In genomic region chr4:97493815-97494518, GRCh38 we compare ENCODE assay signal across 28 cellular contexts.
DNase-seq lines count a peak whose midpoint lies in the region; ATAC-seq, FAIRE-seq and TF ChIP-seq lines count a peak whose summit lies in the region.
"Had no signal": no experiment of that assay in that cellular context is flagged by ENCODE, and none has a peak within 500 bp of the region (broad histone marks: within the 10 kb centered on the region; RNA-seq: fewer than 3 reads in every experiment).

No MANE protein-coding gene starts in this region.

- peak overlapping the region; percentile 57 for H3K27ac ChIP-seq in GM23338 (ENCODE audit: low read depth)
- peak overlapping the region; percentile 78 for H3K27ac ChIP-seq in PC-3 (ENCODE audit: low read length)
- H3K27ac ChIP-seq in neural progenitor cell, result no peak overlapping the region
- H3K27ac ChIP-seq: BLaER1, cardiac muscle cell, coronary artery, neutrophil, psoas muscle, SJSA1, transverse colon had no signal

- H3K27me3 ChIP-seq in GM23338 (ENCODE audit: insufficient read depth), result no peaks in the 10 kb centered on the region
- no peaks in the 10 kb centered on the region for H3K27me3 ChIP-seq in PC-3 (ENCODE audit: low read length)
- no peaks in the 10 kb centered on the region for H3K27me3 ChIP-seq in bronchial epithelial cell (ENCODE audit: control insufficient read depth, insufficient read depth, low read length)
- no peaks in the 10 kb centered on the region for H3K27me3 ChIP-seq in neural progenitor cell
- H3K27me3 ChIP-seq: BLaER1, cardiac muscle cell, neutrophil, SJSA1, transverse colon had no signal

- H3K79me2 ChIP-seq in GM23338 (replicated peaks; ENCODE audit: insufficient read depth) (no peaks in the 10 kb centered on the region), PC-3 (ENCODE audit: low read length) (no peaks in the 10 kb centered on the region), neural progenitor cell (ENCODE audit: low read depth) (no peaks in the 10 kb centered on the region)

- H2AFZ ChIP-seq in GM23338, result no peak overlapping the region
- no peak overlapping the region for H2AFZ ChIP-seq in PC-3 (ENCODE audit: low read length)
- peak overlapping the region; percentile 93 for H2AFZ ChIP-seq in neural progenitor cell (replicated peaks)

- H3K4me1 ChIP-seq in GM23338 (ENCODE audit: insufficient read depth), result peaks cover 48% of the 10 kb centered on the region
- H3K4me1 ChIP-seq in PC-3 (ENCODE audit: insufficient read depth, low read length), result peaks cover 62% of the 10 kb centered on the region
- peaks cover 22% of the 10 kb centered on the region for H3K4me1 ChIP-seq in neural progenitor cell
- H3K4me1 ChIP-seq: BLaER1, psoas muscle, SJSA1, transverse colon had no signal

- POLR2A ChIA-PET in PC-3 (lab: Charles Lee; ENCODE audit: unreplicated experiment), result interaction anchor here (0.6 kb wide), 1 partner anchor 1839 kb away, joined by 4 read pairs; no protein-coding TSS in a partner anchor
- POLR2A ChIA-PET in T-cell (lab: Charles Lee), result no interaction called here

- H3K4me1 Mint-ChIP-seq in GM23338 (peaks cover 36% of the 10 kb centered on the region), neural progenitor cell (peaks cover 45% of the 10 kb centered on the region), T-cell (no peaks in the 10 kb centered on the region)
- H3K4me1 Mint-ChIP-seq in stimulated activated naive CD8-positive, alpha-beta T cell treated with anti-CD3 and anti-CD28 coated beads, Interleukin-15, amount 100 ng/mL, for 72 hours, result no peaks in the 10 kb centered on the region
- H3K4me1 Mint-ChIP-seq: T-helper 17 cell had no signal

- peak; percentile 48 for DNase-seq in GM23338 (ENCODE audit: low spot score)
- peak; percentile 76 for DNase-seq in PC-3
- DNase-seq in bronchial epithelial cell (ENCODE audit: low read depth), result peak; percentile 56
- peak; percentile 11 for DNase-seq in neural progenitor cell (ENCODE audit: low spot score)
- no peak for DNase-seq in mesenteric fat pad (ENCODE audit: low spot score)
- DNase-seq in T-cell, result no peak
- DNase-seq in activated naive CD4-positive, alpha-beta T cell treated with anti-CD3 and anti-CD28 coated beads, Interleukin-2, amount 50 U/mL, for 16 hours, result no peak
- DNase-seq in stimulated activated naive CD8-positive, alpha-beta T cell treated with anti-CD3 and anti-CD28 coated beads, Interleukin-15, amount 100 ng/mL, for 72 hours, result no peak
- DNase-seq: ACHN; activated CD4-positive, alpha-beta T cell treated with anti-CD3 and anti-CD28 coated beads for 4 hours; activated T-cell treated with anti-CD3 and anti-CD28 coated beads, Interleukin-2, amount 50 U/mL, for 4 hours; amniotic stem cell; COR-L47; DMS79; IMR-90; NCI-H2081 treated with DMSO at 0.1 percent for 48 hours; NCI-H510A; psoas muscle; stimulated activated CD8-positive, alpha-beta memory T cell treated with anti-CD3 and anti-CD28 coated beads, Interleukin-4, amount 100 ng/mL, for 48 hours; T-helper 17 cell; transverse colon had no signal

- no peaks in the 10 kb centered on the region for H4K20me1 ChIP-seq in GM23338 (replicated peaks; ENCODE audit: insufficient read depth)
- no peaks in the 10 kb centered on the region for H4K20me1 ChIP-seq in PC-3 (ENCODE audit: low read length)
- H4K20me1 ChIP-seq in neural progenitor cell (ENCODE audit: low read depth), result no peaks in the 10 kb centered on the region
- H4K20me1 ChIP-seq: BLaER1 had no signal

- TF ChIP-seq CTCF in GM23338 (conservative IDR thresholded peaks at IDR 0.05; ENCODE audit: low read depth in 2 of 2) (no peak), PC-3 (conservative IDR thresholded peaks at IDR 0.05; ENCODE audit: low read depth, low read length) (no peak), bronchial epithelial cell (IDR thresholded peaks at IDR 0.05; ENCODE audit: insufficient read depth, low read length, severe bottlenecking) (no peak), neural progenitor cell (IDR thresholded peaks at IDR 0.05) (no peak)

- peak overlapping the region; percentile 50 for H3K27ac Mint-ChIP-seq in GM23338
- peak overlapping the region; percentile 97 for H3K27ac Mint-ChIP-seq in neural progenitor cell
- no peak overlapping the region for H3K27ac Mint-ChIP-seq in T-cell
- no peak overlapping the region for H3K27ac Mint-ChIP-seq in stimulated activated naive CD8-positive, alpha-beta T cell treated with anti-CD3 and anti-CD28 coated beads, Interleukin-15, amount 100 ng/mL, for 72 hours
- H3K27ac Mint-ChIP-seq: T-helper 17 cell had no signal

- H3K36me3 Mint-ChIP-seq in GM23338 (ENCODE audit: low read depth) (no peaks in the 10 kb centered on the region; the same call in 2 of the 3 replicates), neural progenitor cell (peaks cover 3% of the 10 kb centered on the region), T-cell (no peaks in the 10 kb centered on the region)

- H3K9me3 Mint-ChIP-seq in GM23338 (no peaks in the 10 kb centered on the region), neural progenitor cell (peaks cover 7% of the 10 kb centered on the region), T-cell (peaks cover 10 to 13% (median 12%) of the 10 kb centered on the region in 3 donors)
- H3K9me3 Mint-ChIP-seq in stimulated activated naive CD8-positive, alpha-beta T cell treated with anti-CD3 and anti-CD28 coated beads, Interleukin-15, amount 100 ng/mL, for 72 hours, result peaks cover 4 to 13% of the 10 kb centered on the region in 2 donors

- no peak for FAIRE-seq in bronchial epithelial cell (lab: Jason Lieb, UNC)
- FAIRE-seq: GM18507, H54 had no signal

- no peaks in the 10 kb centered on the region for H3K9me3 ChIP-seq in PC-3 (ENCODE audit: low read length)
- H3K9me3 ChIP-seq in neural progenitor cell (ENCODE audit: low read depth), result no peaks in the 10 kb centered on the region
- H3K9me3 ChIP-seq: BLaER1, neutrophil, psoas muscle, SJSA1, transverse colon had no signal

- H3K36me3 ChIP-seq in GM23338 (ENCODE audit: insufficient read depth) (no peaks in the 10 kb centered on the region), PC-3 (ENCODE audit: low read depth, low read length) (no peaks in the 10 kb centered on the region), bronchial epithelial cell (ENCODE audit: control insufficient read depth, insufficient read depth, low read length) (no peaks in the 10 kb centered on the region), neural progenitor cell (no peaks in the 10 kb centered on the region)
- H3K36me3 ChIP-seq: BLaER1, cardiac muscle cell, neutrophil, SJSA1, transverse colon had no signal

- H3K4me3 ChIP-seq in GM23338 (no peak overlapping the region), PC-3 (ENCODE audit: low read length) (no peak overlapping the region), bronchial epithelial cell (ENCODE audit: low read depth, low read length) (no peak overlapping the region), neural progenitor cell (no peak overlapping the region)
- H3K4me3 ChIP-seq: BLaER1, cardiac muscle cell, coronary artery, psoas muscle, SJSA1, transverse colon had no signal

- CTCF ChIA-PET in PC-3 (lab: Charles Lee) (no interaction called here), T-cell (lab: Charles Lee) (interaction anchor here in 1 of 2 donors (0.6 kb wide), 1 partner anchor 17 kb away, joined by 3 read pairs; no protein-coding TSS in a partner anchor)

- intact Hi-C loops in PC-3 (cut with micrococcal nuclease), result loop anchor here (10.0 kb wide), 1 partner anchor 99 kb away; no protein-coding TSS in a partner anchor

- peak; percentile 44 for ATAC-seq in GM23338
- peak; percentile 67 for ATAC-seq in PC-3
- no peak for ATAC-seq in T-cell (replicated peaks in 1 of 4)
- no peak for ATAC-seq in stimulated activated naive CD8-positive, alpha-beta T cell treated with anti-CD3 and anti-CD28 coated beads, Interleukin-15, amount 100 ng/mL, for 72 hours
- ATAC-seq: activated T-cell treated with anti-CD3 and anti-CD28 coated beads, Interleukin-2, amount 50 U/mL, for 4 hours; psoas muscle; T-helper 17 cell had no signal

- H3K9ac ChIP-seq in PC-3 (ENCODE audit: low read length) (0 out of 2 replicates have a peak overlapping the region, but pooled peaks have one; percentile 20), neural progenitor cell (no peak overlapping the region)
- H3K9ac ChIP-seq: BLaER1 had no signal

- H3K4me3 Mint-ChIP-seq in GM23338 (no peak overlapping the region), neural progenitor cell (peak overlapping the region; percentile 53), T-cell (no peak overlapping the region)
- H3K4me3 Mint-ChIP-seq in stimulated activated naive CD8-positive, alpha-beta T cell treated with anti-CD3 and anti-CD28 coated beads, Interleukin-15, amount 100 ng/mL, for 72 hours, result no peak overlapping the region
- H3K4me3 Mint-ChIP-seq: activated T-cell treated with anti-CD3 and anti-CD28 coated beads, Interleukin-2, amount 50 U/mL, for 4 hours; T-helper 17 cell had no signal

- H3K9me2 ChIP-seq in GM23338 (ENCODE audit: insufficient read depth), result 0 out of 2 replicates have a peak, but pooled peaks cover 4% of the 10 kb centered on the region
- H3K9me2 ChIP-seq in PC-3 (replicated peaks; ENCODE audit: low read length), result no peaks in the 10 kb centered on the region

- H3K27me3 Mint-ChIP-seq in GM23338 (ENCODE audit: insufficient read depth, low read depth, poor library complexity) (peaks cover 3% of the 10 kb centered on the region), neural progenitor cell (ENCODE audit: insufficient read depth, low read depth) (no peaks in the 10 kb centered on the region), T-cell (no peaks in the 10 kb centered on the region)
- H3K27me3 Mint-ChIP-seq in stimulated activated naive CD8-positive, alpha-beta T cell treated with anti-CD3 and anti-CD28 coated beads, Interleukin-15, amount 100 ng/mL, for 72 hours, result no peaks in the 10 kb centered on the region
- H3K27me3 Mint-ChIP-seq: T-helper 17 cell had no signal

- no TSS peak for BruUV-seq in PC-3 (replicated peaks; lab: Mats Ljungman, UMichigan)

- H3F3A ChIP-seq in GM23338 (replicated peaks; ENCODE audit: low read depth), result no peaks in the 10 kb centered on the region
- H3F3A ChIP-seq in PC-3 (ENCODE audit: low read length, unreplicated experiment), result peaks cover 3% of the 10 kb centered on the region
- H3F3A ChIP-seq in neural progenitor cell (ENCODE audit: low read depth), result no peaks in the 10 kb centered on the region

- H3K4me2 ChIP-seq in GM23338 (peak overlapping the region; percentile 50), PC-3 (ENCODE audit: low read length) (peak overlapping the region; percentile 36), neural progenitor cell (peak overlapping the region; percentile 27)
- H3K4me2 ChIP-seq: BLaER1 had no signal

TF ChIP-seq in GM23338, 12 proteins besides CTCF, POLR2A, EP300 and RAD21 (continues in another document):
- TF ChIP-seq EZH2phosphoT487 (IDR thresholded peaks at IDR 0.05; ENCODE audit: unreplicated experiment), result no peak
- TF ChIP-seq POLR2AphosphoS5 (IDR thresholded peaks at IDR 0.05; ENCODE audit: low read depth), result no peak
- no peak for TF ChIP-seq NANOG (IDR thresholded peaks at IDR 0.05; ENCODE audit: borderline replicate concordance)
- no peak for TF ChIP-seq STAT1 (IDR thresholded peaks at IDR 0.05; ENCODE audit: unreplicated experiment)
- TF ChIP-seq EZH2 (IDR thresholded peaks at IDR 0.05; ENCODE audit: low read depth, unreplicated experiment), result no peak
- TF ChIP-seq ZNF331 (CRISPR knock-in tag; IDR thresholded peaks at IDR 0.05; ENCODE audit: low read depth), result no peak
- TF ChIP-seq JUNB (IDR thresholded peaks at IDR 0.05; ENCODE audit: unreplicated experiment), result no peak

Comparison
In these comparisons a context has a peak if more than half of its experiments do, and no peak if none do; other contexts are left out.
1. ATAC-seq: peak in GM23338 (single experiment) and PC-3 (single experiment); none in T-cell (0 of 4) and stimulated activated naive CD8-positive, alpha-beta T cell treated with anti-CD3 and anti-CD28 coated beads, Interleukin-15, amount 100 ng/mL, for 72 hours (single experiment).
2. DNase-seq: peak in GM23338 (single experiment), PC-3 (single experiment), bronchial epithelial cell (single experiment) and neural progenitor cell (single experiment); none in mesenteric fat pad (single experiment), T-cell (0 of 34), activated naive CD4-positive, alpha-beta T cell treated with anti-CD3 and anti-CD28 coated beads, Interleukin-2, amount 50 U/mL, for 16 hours (single experiment) and stimulated activated naive CD8-positive, alpha-beta T cell treated with anti-CD3 and anti-CD28 coated beads, Interleukin-15, amount 100 ng/mL, for 72 hours (0 of 2).
3. H3K27ac Mint-ChIP-seq: peak in GM23338 (single experiment) and neural progenitor cell (single experiment); none in T-cell (0 of 2) and stimulated activated naive CD8-positive, alpha-beta T cell treated with anti-CD3 and anti-CD28 coated beads, Interleukin-15, amount 100 ng/mL, for 72 hours (0 of 2).
4. Peak in every context shown above with its lines, with median percentiles within 50 percentile points of each other: H3K4me2 ChIP-seq.